20 cellular contexts compared by ENCODE assay signal in the genomic region with DNA sequence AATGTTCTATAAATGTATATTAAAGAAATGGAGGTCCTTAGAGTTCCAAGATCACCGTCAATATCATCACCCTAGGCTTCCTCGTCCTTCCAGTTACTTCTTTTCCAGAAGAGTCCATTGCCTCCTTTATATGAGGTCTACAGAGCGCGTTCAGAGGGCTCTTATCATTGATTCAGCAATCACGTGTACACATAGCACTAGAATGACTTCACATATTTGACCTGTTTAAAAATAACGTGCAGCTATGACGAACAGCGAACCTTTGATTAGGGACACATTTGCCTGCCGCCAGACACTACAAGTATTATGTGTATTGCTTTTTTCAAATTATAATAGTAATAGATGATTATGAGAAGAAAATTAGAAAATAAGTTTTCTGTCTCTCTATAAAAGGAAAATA. TPM values are rescaled to one million over a fixed set of nuclear protein-coding genes. Genes with fewer than 3 reads are reported as not detected.
A peak's percentile ranks its signal among the peaks of the same experiment; 100 is the strongest.
DNase-seq lines count a peak whose midpoint lies in the region; ATAC-seq, FAIRE-seq and TF ChIP-seq lines count a peak whose summit lies in the region.
"Had no signal": no experiment of that assay in that cellular context is flagged by ENCODE, and none has a peak within 500 bp of the region (broad histone marks: within the 10 kb centered on the region; RNA-seq: fewer than 3 reads in every experiment).

No MANE protein-coding gene starts in this region.

- no peaks in the 10 kb centered on the region for H3K36me3 ChIP-seq in left ventricle myocardium inferior
- no peaks in the 10 kb centered on the region for H3K36me3 ChIP-seq in pancreas
- no peaks in the 10 kb centered on the region for H3K36me3 ChIP-seq in Peyer's patch

- ATAC-seq in Right ventricle myocardium inferior (peak; percentile 81), pancreas (peak; percentile 90 to 92 (median 91))
- ATAC-seq: esophagus mucosa; left lobe of liver; stimulated activated effector memory CD8-positive, alpha-beta T cell treated with anti-CD3 and anti-CD28 coated beads, Interleukin-12 subunit alpha, Interleukin-12 subunit beta, amount 100 ng/mL, for 72 hours had no signal

- TF ChIP-seq CTCF in left ventricle myocardium inferior (IDR thresholded peaks at IDR 0.05; ENCODE audit: borderline replicate concordance), result no peak
- TF ChIP-seq CTCF in pancreas (IDR thresholded peaks at IDR 0.05), result no peak
- no peak for TF ChIP-seq CTCF in Peyer's patch (IDR thresholded peaks at IDR 0.05)

- H3K4me3 ChIP-seq in left ventricle myocardium inferior (no peak overlapping the region), pancreas (no peak overlapping the region), Peyer's patch (no peak overlapping the region)
- H3K4me3 ChIP-seq: dorsolateral prefrontal cortex had no signal

- H3K27ac ChIP-seq in left ventricle myocardium inferior (replicated peaks), result peak overlapping the region; percentile 80
- H3K27ac ChIP-seq in pancreas, result peak overlapping the region in 2 of 4 donors; percentile 66 to 74
- no peak overlapping the region for H3K27ac ChIP-seq in Peyer's patch

- no peak for DNase-seq in Right ventricle myocardium inferior (ENCODE audit: missing footprints)
- no peak for DNase-seq in cardiac septum (ENCODE audit: low spot score)
- DNase-seq in left ventricle myocardium inferior, result no peak
- DNase-seq in pancreas, result peak in 2 of 6 donors; percentile 41 to 55
- DNase-seq in stimulated activated CD4-positive, alpha-beta T cell treated with anti-CD3 and anti-CD28 coated beads, Interleukin-2, amount 100 ng/mL, for 24 hours, result no peak
- DNase-seq in Peyer's patch, result no peak
- DNase-seq in occipital lobe (lab: John Stamatoyannopoulos, UW), result no peak
- no peak for DNase-seq in NCI-H1048 (lab: John Stamatoyannopoulos, UW)
- DNase-seq: 8988T; activated CD4-positive, alpha-beta memory T cell treated with anti-CD3 and anti-CD28 coated beads, Interleukin-2, amount 10 ng/mL, durations not matched to agents 7 days and 5 days; activated naive CD4-positive, alpha-beta T cell treated with anti-CD3 and anti-CD28 coated beads, Interleukin-2, amount 10 ng/mL, durations not matched to agents 7 days and 5 days; activated T-cell treated with anti-CD3 and anti-CD28 coated beads, Interleukin-2, amount 50 U/mL, for 1 hour; COR-L47; dorsolateral prefrontal cortex; NCI-H1105 treated with DMSO at 0.1 percent for 48 hours; SIG-M5 had no signal

- TF ChIP-seq POLR2A in Peyer's patch (IDR thresholded peaks at IDR 0.05), result no peak

- no peaks in the 10 kb centered on the region for H3K9me3 ChIP-seq in left ventricle myocardium inferior (replicated peaks)
- H3K9me3 ChIP-seq in pancreas, result no peaks in the 10 kb centered on the region
- no peaks in the 10 kb centered on the region for H3K9me3 ChIP-seq in Peyer's patch

- 17 to 18% methylated on average over 9 of the region's 9 CpGs for WGBS in pancreas, 2 donors

- H3K4me1 ChIP-seq in left ventricle myocardium inferior (peaks cover 93% of the 10 kb centered on the region), pancreas (peaks cover 25 to 48% (median 39%) of the 10 kb centered on the region in 3 donors), Peyer's patch (no peaks in the 10 kb centered on the region)

- no peaks in the 10 kb centered on the region for H3K27me3 ChIP-seq in left ventricle myocardium inferior (ENCODE audit: low read depth)
- no peaks in the 10 kb centered on the region for H3K27me3 ChIP-seq in pancreas
- no peaks in the 10 kb centered on the region for H3K27me3 ChIP-seq in Peyer's patch
- H3K27me3 ChIP-seq: dorsolateral prefrontal cortex had no signal

- intact Hi-C loops in Right ventricle myocardium inferior (cut with DNase I) (loop anchor here (5.0 kb wide), 2 partner anchors 53 to 103 kb away; no protein-coding TSS in a partner anchor), cardiac septum (cut with DNase I) (loop anchor here (10.0 kb wide), 1 partner anchor 50 kb away; no protein-coding TSS in a partner anchor), left ventricle myocardium inferior (cut with micrococcal nuclease) (no loop called here), pancreas (cut with DNase I) (no loop called here)

- no peak for FAIRE-seq in pancreas (lab: Jason Lieb, UNC)
- FAIRE-seq: HTR-8/SVneo had no signal

RNA-seq across cellular contexts. Expression of a gene that starts 26.0 kb away (rescaled TPM):
- total RNA-seq in Right ventricle myocardium inferior (26.3 TPM), cardiac septum (57.2 TPM), left ventricle myocardium inferior (37.2 TPM), pancreas (10 to 100 TPM; 29.9 to 50.3 (median 36.7) TPM), Peyer's patch (100 to 1,000 TPM in 2 of 4 donors, 10 to 100 TPM in 2; 29.6 to 176 (median 88.1) TPM), occipital lobe (37.4 TPM)
- polyA plus RNA-seq in pancreas, result 1 to 10 TPM; 8.1 to 8.8 TPM

Comparison
In these comparisons a context has a peak if more than half of its experiments do, and no peak if none do; other contexts are left out.
1. intact Hi-C loops: an anchor here in Right ventricle myocardium inferior (5.0 kb wide) and cardiac septum (10.0 kb wide); none called in left ventricle myocardium inferior and pancreas.